Comparison of ENCODE assay signal across 8 cellular contexts in the genomic region with DNA sequence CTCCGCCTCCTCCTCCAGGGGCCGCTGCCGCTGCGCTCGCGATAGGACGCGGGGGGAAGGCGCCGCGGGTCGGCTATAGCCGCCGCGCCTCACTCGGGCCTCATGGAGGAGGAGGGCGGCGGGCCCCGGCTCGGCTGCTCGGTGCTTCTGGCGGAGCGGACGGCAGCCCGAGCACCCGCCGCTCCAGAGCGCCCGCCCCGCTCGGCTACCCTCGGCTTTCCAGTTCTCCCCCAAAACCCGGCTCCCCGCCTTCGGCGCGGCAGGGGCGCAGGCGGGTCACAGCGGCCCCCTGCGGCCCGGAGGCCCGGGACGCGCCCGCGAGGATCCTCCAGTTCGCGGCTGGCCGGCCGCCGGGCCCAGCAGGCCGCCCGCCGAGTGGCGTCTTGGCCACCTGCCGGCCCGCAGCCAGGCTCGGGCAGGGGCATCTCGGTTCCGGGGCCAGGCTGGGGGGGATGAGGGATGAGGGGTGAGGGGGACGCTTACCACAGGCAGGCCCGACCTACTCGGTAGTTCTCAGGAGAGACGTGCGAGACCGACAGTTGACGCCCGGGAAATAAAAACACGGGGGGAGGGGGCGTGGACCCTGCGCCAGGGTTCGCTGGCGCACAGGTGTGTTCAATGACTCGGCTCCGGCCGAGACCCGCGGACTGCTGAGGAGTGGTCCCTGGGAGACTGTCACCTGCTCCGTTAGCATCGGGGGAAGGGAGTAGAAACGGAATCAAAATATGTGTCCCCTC. TPM values are rescaled to one million over a fixed set of nuclear protein-coding genes. Genes with fewer than 3 reads are reported as not detected.
DNase-seq lines count a peak whose midpoint lies in the region; ATAC-seq, FAIRE-seq and TF ChIP-seq lines count a peak whose summit lies in the region.

A gene with protein sequence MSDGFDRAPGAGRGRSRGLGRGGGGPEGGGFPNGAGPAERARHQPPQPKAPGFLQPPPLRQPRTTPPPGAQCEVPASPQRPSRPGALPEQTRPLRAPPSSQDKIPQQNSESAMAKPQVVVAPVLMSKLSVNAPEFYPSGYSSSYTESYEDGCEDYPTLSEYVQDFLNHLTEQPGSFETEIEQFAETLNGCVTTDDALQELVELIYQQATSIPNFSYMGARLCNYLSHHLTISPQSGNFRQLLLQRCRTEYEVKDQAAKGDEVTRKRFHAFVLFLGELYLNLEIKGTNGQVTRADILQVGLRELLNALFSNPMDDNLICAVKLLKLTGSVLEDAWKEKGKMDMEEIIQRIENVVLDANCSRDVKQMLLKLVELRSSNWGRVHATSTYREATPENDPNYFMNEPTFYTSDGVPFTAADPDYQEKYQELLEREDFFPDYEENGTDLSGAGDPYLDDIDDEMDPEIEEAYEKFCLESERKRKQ (minus strand): TSS at position 221 of the 737 bp plus-strand sequence. CDS start 231 bp downstream, outside the sequence.

- no peaks in the 10 kb centered on the region for H3K27me3 Mint-ChIP-seq in central memory CD8-positive, alpha-beta T cell

- peak within 1 kb of the TSS; percentile 73 to 95 for H3K4me3 ChIP-seq in kidney (ENCODE audit: low read length in 2 of 2)

- intact Hi-C loops in kidney (cut with DNase I), result no loop called here

- H3K9me3 ChIP-seq in kidney (ENCODE audit: control insufficient read depth in 1 of 2, low read length in 2 of 2), result no peaks in the 10 kb centered on the region

- FAIRE-seq in kidney (lab: Jason Lieb, UNC), result no peak

- peak within 1 kb of the TSS; percentile 87 for H3K4me3 Mint-ChIP-seq in central memory CD8-positive, alpha-beta T cell

- ATAC-seq in GM18870 (IDR thresholded peaks at IDR 0.05; ENCODE audit: unreplicated experiment) (peak; percentile 79), HG03108 (IDR thresholded peaks at IDR 0.05; ENCODE audit: unreplicated experiment) (peak; percentile 72)
- ATAC-seq in central memory CD8-positive, alpha-beta T cell (replicated peaks; ENCODE audit: extremely low read depth, poor library complexity, severe bottlenecking), result peak; percentile 75

- peaks cover 14% of the 10 kb centered on the region for H3K4me1 Mint-ChIP-seq in central memory CD8-positive, alpha-beta T cell

- no peaks in the 10 kb centered on the region for H3K9me3 Mint-ChIP-seq in central memory CD8-positive, alpha-beta T cell

- peak within 1 kb of the TSS; percentile 70 to 91 for H3K9ac ChIP-seq in kidney (ENCODE audit: low read length in 2 of 2)

- H3K27ac ChIP-seq in kidney (ENCODE audit: low read depth in 2 of 2, low read length in 2 of 2), result peak within 1 kb of the TSS; percentile 88 to 92

- H3K4me1 ChIP-seq in kidney (ENCODE audit: control insufficient read depth in 1 of 2, insufficient read depth in 1 of 2, low read depth in 1 of 2, low read length in 2 of 2), result peaks cover 0 to 22% of the 10 kb centered on the region in 2 donors

- peak within 1 kb of the TSS; percentile 95 for H3K27ac Mint-ChIP-seq in central memory CD8-positive, alpha-beta T cell (ENCODE audit: low read depth)

- H3K36me3 Mint-ChIP-seq in central memory CD8-positive, alpha-beta T cell (ENCODE audit: insufficient read depth), result peaks cover 12% of the 10 kb centered on the region

- peaks cover 0 to 5% of the 10 kb centered on the region in 2 donors for H3K36me3 ChIP-seq in kidney (ENCODE audit: control insufficient read depth in 1 of 2, insufficient read depth in 2 of 2, low read length in 2 of 2)

- TF ChIP-seq CTCF in AG09319 (IDR thresholded peaks at IDR 0.05; ENCODE audit: low read depth, low read length) (peak; percentile 19), kidney (IDR thresholded peaks at IDR 0.05; ENCODE audit: borderline replicate concordance, extremely low read depth, insufficient read depth) (peak; percentile 47)

- DNase-seq in AG09319 (ENCODE audit: extremely low read depth, low read depth) (peak; percentile 73), NCI-H226 (peak; percentile 88), kidney (peak; percentile 95)
- DNase-seq in activated CD4-positive, CD25-positive, alpha-beta regulatory T cell treated with anti-CD3 and anti-CD28 coated beads, Interleukin-2, amount 50 U/mL, for 16 hours (ENCODE audit: low read depth, low spot score), result peak; percentile 73
- peak; percentile 64 to 80 for DNase-seq in central memory CD8-positive, alpha-beta T cell (ENCODE audit: low spot score in 2 of 2)
- DNase-seq in stimulated activated CD4-positive, alpha-beta T cell treated with anti-CD3 and anti-CD28 coated beads, Interleukin-15, amount 100 ng/mL, for 24 hours, result peak; percentile 88

RNA-seq across cellular contexts. Expression of the gene that starts here (rescaled TPM):
- total RNA-seq in kidney, result 65.0 TPM
- 75.8 TPM for polyA plus RNA-seq in kidney (ENCODE audit: insufficient read depth, low read depth, low replicate concordance)

Comparison
In these comparisons a context has a peak if more than half of its experiments do, and no peak if none do; other contexts are left out.
1. Peak in every context shown above with its lines: DNase-seq, ATAC-seq, H3K4me3 ChIP-seq and H3K27ac ChIP-seq.